Comparison of ENCODE assay signal across 8 cellular contexts in the genomic region with DNA sequence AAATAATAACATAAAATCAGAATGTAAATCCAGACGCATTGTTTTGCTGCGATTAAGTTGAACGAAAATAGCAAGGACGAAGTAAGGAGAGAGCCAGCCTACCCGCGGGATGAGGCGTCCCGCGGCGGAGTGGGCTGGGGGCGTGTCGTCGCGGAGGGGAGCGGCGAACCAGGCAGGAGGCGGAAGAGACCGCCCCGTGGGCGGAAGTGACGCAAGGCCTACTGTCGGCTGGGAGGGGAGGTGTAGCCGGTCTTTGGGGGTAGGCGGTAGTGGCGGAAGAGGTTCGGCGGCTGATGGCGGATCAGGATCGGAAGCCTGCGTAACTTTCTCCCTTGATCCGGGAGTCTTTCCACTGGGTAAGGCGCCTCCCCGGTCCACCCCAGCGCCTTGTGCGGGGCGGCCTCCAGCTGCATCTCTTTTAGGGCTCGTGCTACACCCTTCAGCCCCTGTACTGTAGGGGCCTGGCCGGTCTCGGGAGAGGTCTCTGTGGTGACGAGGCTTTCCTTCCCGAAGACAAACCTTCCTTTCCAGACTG. TPM values are rescaled to one million over a fixed set of nuclear protein-coding genes. Genes with fewer than 3 reads are reported as not detected.
DNase-seq lines count a peak whose midpoint lies in the region; ATAC-seq and TF ChIP-seq lines count a peak whose summit lies in the region.

TAX1BP1 (plus strand) TSS at position 249 of the 535 bp plus-strand sequence. CDS start 8,363 bp downstream, outside the sequence.

- H3K4me3 ChIP-seq in SK-N-SH (ENCODE audit: low read depth in 2 of 2, low read length in 1 of 2): peak within 1 kb of the TSS; percentile 83 to 99

- CTCF ChIA-PET in SK-N-SH (lab: Yijun Ruan, JAX): interaction anchor here (0.8 to 3.1 kb wide), 13 partner anchors 11 to 544 kb away, joined by 3 to 17 read pairs (median 5); partner anchors contain the start of gene HIBADH

- peaks cover 0 to 4% of the 10 kb centered on the region in 2 experiments for H3K36me3 ChIP-seq in SK-N-SH (replicated peaks in 1 of 2; ENCODE audit: control insufficient read depth in 1 of 2, insufficient read depth in 2 of 2, low read length in 1 of 2)

- H3K4me1 ChIP-seq in SK-N-SH (ENCODE audit: control insufficient read depth in 1 of 2, insufficient read depth in 2 of 2, low read depth in 1 of 2, low read length in 1 of 2): peaks cover 13 to 14% of the 10 kb centered on the region in 2 experiments; a peak in 2 of 4 replicates

- 2% methylated on average over 37 of the region's 41 CpGs for WGBS in SK-N-SH (ENCODE audit: low lambda C conversion rate)

- H3K9me3 ChIP-seq in SK-N-SH: no peaks in the 10 kb centered on the region

- no peaks in the 10 kb centered on the region for H3K27me3 ChIP-seq in SK-N-SH (ENCODE audit: insufficient read depth)

- POLR2A ChIA-PET in SK-N-SH (lab: Yijun Ruan, JAX): interaction anchor here (0.5 to 1.5 kb wide), 4 partner anchors 15 to 385 kb away, joined by 3 to 6 read pairs (median 4); partner anchors contain the start of gene HIBADH

- no peaks in the 10 kb centered on the region for H3K9me2 ChIP-seq in SK-N-SH

- TF ChIP-seq EP300 in SK-N-SH (IDR thresholded peaks at IDR 0.05; ENCODE audit: borderline replicate concordance in 1 of 2, low read depth in 1 of 2, low read length in 1 of 2): no peak; a peak in 1 of 4 replicates

- H4K20me1 ChIP-seq in SK-N-SH (ENCODE audit: insufficient read depth): peaks cover 37% of the 10 kb centered on the region

- ATAC-seq in HG02571 (IDR thresholded peaks at IDR 0.05; ENCODE audit: unreplicated experiment): peak; percentile 98

- peak within 1 kb of the TSS; percentile 97 for H3K9ac ChIP-seq in SK-N-SH

- peaks cover 25% of the 10 kb centered on the region for H3F3A ChIP-seq in SK-N-SH (replicated peaks; ENCODE audit: insufficient read depth)

- peak within 1 kb of the TSS; percentile 82 for H2AFZ ChIP-seq in SK-N-SH (ENCODE audit: low read depth)

- no peak for TF ChIP-seq RAD21 in SK-N-SH (IDR thresholded peaks at IDR 0.05; ENCODE audit: low read length)

- H3K27ac ChIP-seq in SK-N-SH (ENCODE audit: low read depth in 2 of 2, low read length in 1 of 2) (peak within 1 kb of the TSS; percentile 94 to 97), temporal lobe (ENCODE audit: low read depth, low read length) (peak within 1 kb of the TSS; percentile 91)

- DNase-seq in GM04504 (ENCODE audit: low read depth) (peak; percentile 85), NCI-H1048 (lab: John Stamatoyannopoulos, UW) (peak; percentile 86), SK-N-SH (peak; percentile 99), globus pallidus (ENCODE audit: low spot score) (peak; percentile 97), occipital lobe (lab: John Stamatoyannopoulos, UW) (peak; percentile 92)
- peak; percentile 96 for DNase-seq in activated naive CD4-positive, alpha-beta T cell treated with anti-CD3 and anti-CD28 coated beads, Interleukin-2, amount 50 U/mL, for 16 hours

- peaks cover 46% of the 10 kb centered on the region for H3K79me2 ChIP-seq in SK-N-SH (ENCODE audit: insufficient read depth)

- H3K4me2 ChIP-seq in SK-N-SH: peak within 1 kb of the TSS; percentile 82

- no peak for TF ChIP-seq CTCF in SK-N-SH (IDR thresholded peaks at IDR 0.05)

TF ChIP-seq in SK-N-SH, 30 proteins besides CTCF, POLR2A, EP300 and RAD21:
- TF ChIP-seq MAX (IDR thresholded peaks at IDR 0.05; ENCODE audit: low read depth): peak; percentile 75
- TF ChIP-seq RFX5 (IDR thresholded peaks at IDR 0.05; ENCODE audit: low read length): peak; percentile 47; the same call in 1 of the 2 replicates
- no peak for TF ChIP-seq RXRA (IDR thresholded peaks at IDR 0.05; ENCODE audit: borderline replicate concordance, low read depth)
- TF ChIP-seq, protein P1, sequence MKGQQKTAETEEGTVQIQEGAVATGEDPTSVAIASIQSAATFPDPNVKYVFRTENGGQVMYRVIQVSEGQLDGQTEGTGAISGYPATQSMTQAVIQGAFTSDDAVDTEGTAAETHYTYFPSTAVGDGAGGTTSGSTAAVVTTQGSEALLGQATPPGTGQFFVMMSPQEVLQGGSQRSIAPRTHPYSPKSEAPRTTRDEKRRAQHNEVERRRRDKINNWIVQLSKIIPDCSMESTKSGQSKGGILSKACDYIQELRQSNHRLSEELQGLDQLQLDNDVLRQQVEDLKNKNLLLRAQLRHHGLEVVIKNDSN (IDR thresholded peaks at IDR 0.05; ENCODE audit: borderline replicate concordance, low read depth): no peak
- peak; percentile 78; the same call in 1 of the 2 replicates for TF ChIP-seq YY1 (IDR thresholded peaks at IDR 0.05; ENCODE audit: low read depth)
- TF ChIP-seq GABPA (IDR thresholded peaks at IDR 0.05; ENCODE audit: low read depth): peak; percentile 93
- TF ChIP-seq, protein P2, sequence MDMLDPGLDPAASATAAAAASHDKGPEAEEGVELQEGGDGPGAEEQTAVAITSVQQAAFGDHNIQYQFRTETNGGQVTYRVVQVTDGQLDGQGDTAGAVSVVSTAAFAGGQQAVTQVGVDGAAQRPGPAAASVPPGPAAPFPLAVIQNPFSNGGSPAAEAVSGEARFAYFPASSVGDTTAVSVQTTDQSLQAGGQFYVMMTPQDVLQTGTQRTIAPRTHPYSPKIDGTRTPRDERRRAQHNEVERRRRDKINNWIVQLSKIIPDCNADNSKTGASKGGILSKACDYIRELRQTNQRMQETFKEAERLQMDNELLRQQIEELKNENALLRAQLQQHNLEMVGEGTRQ (IDR thresholded peaks at IDR 0.05; ENCODE audit: borderline replicate concordance, low read depth, low read length): no peak
- TF ChIP-seq FOXM1 (IDR thresholded peaks at IDR 0.05; ENCODE audit: low read depth): no peak
- TF ChIP-seq CHD2 (IDR thresholded peaks at IDR 0.05; ENCODE audit: low read length, partially characterized antibody): peak; percentile 55
- TF ChIP-seq TEAD4 (IDR thresholded peaks at IDR 0.05; ENCODE audit: borderline replicate concordance, insufficient read depth): no peak
- no peak for TF ChIP-seq PBX3 (IDR thresholded peaks at IDR 0.05)
- TF ChIP-seq ELF1 (IDR thresholded peaks at IDR 0.05): peak; percentile 92
- TF ChIP-seq RCOR1 (IDR thresholded peaks at IDR 0.05; ENCODE audit: low read length): peak; percentile 58; the same call in 1 of the 2 replicates
- 0 out of 2 replicates have a peak, but pooled peaks have one; percentile 33 for TF ChIP-seq REST (IDR thresholded peaks at IDR 0.05; ENCODE audit: low read depth, low read length)
- TF ChIP-seq TCF12 (IDR thresholded peaks at IDR 0.05): no peak
- TF ChIP-seq JUND (IDR thresholded peaks at IDR 0.05): no peak
- TF ChIP-seq GATA2 (CRISPR knock-in tag; IDR thresholded peaks at IDR 0.05): no peak
- TF ChIP-seq TAF1 (IDR thresholded peaks at IDR 0.05; ENCODE audit: borderline replicate concordance, low read depth, low read length): peak; percentile 91
- TF ChIP-seq POLR2AphosphoS5 (IDR thresholded peaks at IDR 0.05; ENCODE audit: low read depth, low read length): peak; percentile 99
- TF ChIP-seq SIN3A (IDR thresholded peaks at IDR 0.05; ENCODE audit: borderline replicate concordance, low read depth, low read length): peak; percentile 84; the same call in 1 of the 2 replicates
- peak; percentile 95 for TF ChIP-seq MXI1 (IDR thresholded peaks at IDR 0.05; ENCODE audit: low read depth, low read length)
- TF ChIP-seq NFIC (IDR thresholded peaks at IDR 0.05; ENCODE audit: borderline replicate concordance): no peak
TF ChIP-seq in SK-N-SH: peak in this region for 12.

RNA-seq across cellular contexts. Expression of gene TAX1BP1, which starts in this region (rescaled TPM):
- 70.3 and 108 TPM in 2 replicates for polyA plus RNA-seq in SK-N-SH (2012; rRNA removed)
- polyA plus RNA-seq in SK-N-SH (2012; cell fraction: cytosol; rRNA removed): 111 and 125 TPM in 2 replicates
- polyA plus RNA-seq in SK-N-SH (2012; cell fraction: nucleus; rRNA removed): 48.3 and 80.9 TPM in 2 replicates
- total RNA-seq in occipital lobe (81.1 TPM), temporal lobe (64.2 TPM)

Comparison
In these comparisons a context has a peak if more than half of its experiments do, and no peak if none do; other contexts are left out.
1. Peak in every context shown above with its lines: DNase-seq, ATAC-seq, H3K4me3 ChIP-seq and H3K27ac ChIP-seq.